1 cellular context compared by ENCODE assay signal in the genomic region with DNA sequence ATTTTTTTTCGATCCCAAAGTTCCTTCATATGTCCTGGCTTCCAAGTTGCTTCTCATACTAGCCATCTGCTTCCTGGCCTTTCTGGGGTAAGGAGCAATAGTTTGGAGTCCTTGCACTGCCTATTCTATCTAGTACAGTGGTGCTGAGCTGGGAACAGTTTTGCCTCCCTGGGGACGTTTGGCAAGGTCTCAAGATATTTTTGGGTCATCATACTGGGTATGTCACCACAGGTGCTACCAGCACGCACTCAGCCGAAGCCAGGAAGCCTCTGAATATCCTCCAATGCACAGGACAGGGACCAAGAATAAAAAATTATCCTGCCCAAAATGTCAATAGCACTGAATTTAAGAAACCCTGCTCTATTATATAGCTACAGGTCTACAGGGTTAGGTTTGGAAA.
TF ChIP-seq lines count a peak whose summit lies in the region.

No MANE protein-coding gene starts in this region.

TF ChIP-seq in HepG2, 621 proteins besides CTCF, POLR2A, EP300 and RAD21 (continued from another document):
- TF ChIP-seq, protein P1, sequence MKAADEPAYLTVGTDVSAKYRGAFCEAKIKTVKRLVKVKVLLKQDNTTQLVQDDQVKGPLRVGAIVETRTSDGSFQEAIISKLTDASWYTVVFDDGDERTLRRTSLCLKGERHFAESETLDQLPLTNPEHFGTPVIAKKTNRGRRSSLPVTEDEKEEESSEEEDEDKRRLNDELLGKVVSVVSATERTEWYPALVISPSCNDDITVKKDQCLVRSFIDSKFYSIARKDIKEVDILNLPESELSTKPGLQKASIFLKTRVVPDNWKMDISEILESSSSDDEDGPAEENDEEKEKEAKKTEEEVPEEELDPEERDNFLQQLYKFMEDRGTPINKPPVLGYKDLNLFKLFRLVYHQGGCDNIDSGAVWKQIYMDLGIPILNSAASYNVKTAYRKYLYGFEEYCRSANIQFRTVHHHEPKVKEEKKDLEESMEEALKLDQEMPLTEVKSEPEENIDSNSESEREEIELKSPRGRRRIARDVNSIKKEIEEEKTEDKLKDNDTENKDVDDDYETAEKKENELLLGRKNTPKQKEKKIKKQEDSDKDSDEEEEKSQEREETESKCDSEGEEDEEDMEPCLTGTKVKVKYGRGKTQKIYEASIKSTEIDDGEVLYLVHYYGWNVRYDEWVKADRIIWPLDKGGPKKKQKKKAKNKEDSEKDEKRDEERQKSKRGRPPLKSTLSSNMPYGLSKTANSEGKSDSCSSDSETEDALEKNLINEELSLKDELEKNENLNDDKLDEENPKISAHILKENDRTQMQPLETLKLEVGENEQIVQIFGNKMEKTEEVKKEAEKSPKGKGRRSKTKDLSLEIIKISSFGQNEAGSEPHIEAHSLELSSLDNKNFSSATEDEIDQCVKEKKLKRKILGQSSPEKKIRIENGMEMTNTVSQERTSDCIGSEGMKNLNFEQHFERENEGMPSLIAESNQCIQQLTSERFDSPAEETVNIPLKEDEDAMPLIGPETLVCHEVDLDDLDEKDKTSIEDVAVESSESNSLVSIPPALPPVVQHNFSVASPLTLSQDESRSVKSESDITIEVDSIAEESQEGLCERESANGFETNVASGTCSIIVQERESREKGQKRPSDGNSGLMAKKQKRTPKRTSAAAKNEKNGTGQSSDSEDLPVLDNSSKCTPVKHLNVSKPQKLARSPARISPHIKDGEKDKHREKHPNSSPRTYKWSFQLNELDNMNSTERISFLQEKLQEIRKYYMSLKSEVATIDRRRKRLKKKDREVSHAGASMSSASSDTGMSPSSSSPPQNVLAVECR (CRISPR knock-in tag; IDR thresholded peaks at IDR 0.05; ENCODE audit: borderline replicate concordance): no peak
- TF ChIP-seq KAT2B (IDR thresholded peaks at IDR 0.05; ENCODE audit: borderline replicate concordance, low read depth, low read length): no peak
